In the genomic region with DNA sequence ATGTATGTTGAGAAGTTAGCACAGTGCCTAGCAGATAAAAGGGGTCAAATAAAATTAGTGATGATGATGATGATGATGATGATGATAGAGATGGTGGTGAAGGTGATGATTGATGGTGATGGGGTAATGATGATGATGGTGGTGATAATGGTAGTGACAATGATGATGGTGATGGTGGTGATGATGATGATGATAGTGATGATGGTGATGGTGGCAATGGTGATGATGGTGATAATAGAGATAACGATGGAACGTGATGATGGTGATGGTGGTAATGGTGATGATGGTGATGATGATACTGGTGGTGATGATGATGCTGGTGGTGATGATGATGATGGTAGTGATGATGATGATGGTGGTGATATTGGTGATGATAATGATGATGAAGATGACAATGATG, we compare ENCODE assay signal across 2 cellular contexts.
TF ChIP-seq lines count a peak whose summit lies in the region.

No MANE protein-coding gene starts in this region.

TF ChIP-seq in HEK293T, 16 proteins besides CTCF, POLR2A, EP300 and RAD21:
- TF ChIP-seq LEF1 (IDR thresholded peaks at IDR 0.05; ENCODE audit: borderline replicate concordance) (no peak), L3MBTL2 (conservative IDR thresholded peaks at IDR 0.05) (no peak), ARNT (IDR thresholded peaks at IDR 0.05) (no peak), ELF4 (IDR thresholded peaks at IDR 0.05) (no peak), FOXK2 (IDR thresholded peaks at IDR 0.05) (no peak), BHLHE40 (IDR thresholded peaks at IDR 0.05; ENCODE audit: borderline replicate concordance) (no peak), ZNF384 (IDR thresholded peaks at IDR 0.05) (no peak), PKNOX1 (IDR thresholded peaks at IDR 0.05) (no peak), TARDBP (IDR thresholded peaks at IDR 0.05) (no peak), FOXM1 (IDR thresholded peaks at IDR 0.05; ENCODE audit: borderline replicate concordance) (no peak), HDGF (IDR thresholded peaks at IDR 0.05; ENCODE audit: borderline replicate concordance) (no peak), CTBP1 (IDR thresholded peaks at IDR 0.05; ENCODE audit: borderline replicate concordance) (peak; percentile 38; the same call in 1 of the 2 replicates), NFRKB (IDR thresholded peaks at IDR 0.05) (no peak), SUZ12 (IDR thresholded peaks at IDR 0.05) (peak; percentile 24; the same call in 1 of the 2 replicates), FOXA1 (IDR thresholded peaks at IDR 0.05) (no peak)
TF ChIP-seq in HEK293T: peak in this region for 2.

TF ChIP-seq in GM12878, 131 proteins besides CTCF, POLR2A, EP300 and RAD21:
- TF ChIP-seq FOXK2 (IDR thresholded peaks at IDR 0.05), result peak; percentile 37; the same call in 1 of the 2 replicates
- TF ChIP-seq ZNF274 (IDR thresholded peaks at IDR 0.05; ENCODE audit: insufficient read depth, insufficient read length), result no peak
- no peak for TF ChIP-seq MXI1 (IDR thresholded peaks at IDR 0.05; ENCODE audit: low read depth, low read length)
